In the genomic region with DNA sequence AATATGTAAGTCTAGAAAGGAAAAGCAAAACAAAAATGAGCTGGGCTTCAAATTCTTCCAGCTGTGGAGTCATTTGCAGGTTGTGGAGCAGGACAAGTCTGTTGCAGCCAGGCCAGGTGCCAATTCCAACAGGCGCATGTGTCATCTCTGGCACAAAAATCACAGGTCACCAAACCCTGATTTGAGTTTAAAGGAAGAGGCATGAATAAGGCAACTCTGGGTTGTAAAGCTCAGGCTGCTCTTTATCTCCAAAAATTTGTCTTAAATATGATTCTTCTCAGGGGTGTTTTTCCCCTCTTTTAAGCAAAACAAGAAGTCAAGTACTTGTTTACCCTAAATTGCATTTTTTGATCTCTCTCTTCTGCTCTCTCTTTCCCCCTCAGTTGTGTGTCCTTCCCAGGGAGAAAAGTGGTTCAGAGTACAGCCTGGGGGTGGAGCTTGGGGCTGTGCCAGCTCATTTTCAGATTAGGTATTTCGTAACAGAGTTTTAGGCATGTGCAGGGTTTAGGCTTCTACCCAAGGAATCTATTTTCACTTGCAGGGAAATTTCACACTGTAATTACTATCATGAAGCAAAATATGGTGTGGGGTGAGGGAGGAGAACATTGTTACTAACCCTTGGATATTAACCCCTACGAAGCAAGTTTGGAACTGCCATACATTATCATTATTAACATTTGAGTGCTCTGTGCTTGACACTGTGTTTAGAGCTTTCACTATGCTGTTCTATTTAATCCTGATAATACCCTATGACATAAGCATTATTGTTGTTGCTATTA, we compare ENCODE assay signal across 8 cellular contexts. TPM values are rescaled to one million over a fixed set of nuclear protein-coding genes. Genes with fewer than 3 reads are reported as not detected.
DNase-seq lines count a peak whose midpoint lies in the region; ATAC-seq, FAIRE-seq and TF ChIP-seq lines count a peak whose summit lies in the region.

No MANE protein-coding gene starts in this region.

- DNase-seq in GM12891 (ENCODE audit: insufficient read length, low spot score): no peak
- DNase-seq in NCI-H1436 treated with DMSO at 0.1 percent for 48 hours (lab: John Stamatoyannopoulos, UW): peak; percentile 19
- peak in 3 of 5 experiments; percentile 10 to 75 (median 33) for DNase-seq in T-helper 2 cell
- peak; percentile 76 to 94 for DNase-seq in cardiac fibroblast (ENCODE audit: low read depth in 2 of 2)
- DNase-seq in lower leg skin (ENCODE audit: low spot score in 2 of 2): peak; percentile 91 to 97
- no peak for DNase-seq in stimulated activated effector memory CD8-positive, alpha-beta T cell treated with anti-CD3 and anti-CD28 coated beads, Interleukin-12 subunit alpha, Interleukin-12 subunit beta, amount 100 ng/mL, for 72 hours (ENCODE audit: low spot score in 2 of 2)
- no peak for DNase-seq in OCI-M2 (lab: John Stamatoyannopoulos, UW; ENCODE audit: unreplicated experiment)

- TF ChIP-seq POLR2A in GM12891 (IDR thresholded peaks at IDR 0.05; ENCODE audit: low read depth, low read length) (no peak), lower leg skin (IDR thresholded peaks at IDR 0.05) (no peak)

- H3K36me3 Mint-ChIP-seq in stimulated activated effector memory CD8-positive, alpha-beta T cell treated with anti-CD3 and anti-CD28 coated beads, Interleukin-12 subunit alpha, Interleukin-12 subunit beta, amount 100 ng/mL, for 72 hours: peaks cover 8% of the 10 kb centered on the region

- peaks cover 64% of the 10 kb centered on the region for H3K4me1 Mint-ChIP-seq in stimulated activated effector memory CD8-positive, alpha-beta T cell treated with anti-CD3 and anti-CD28 coated beads, Interleukin-12 subunit alpha, Interleukin-12 subunit beta, amount 100 ng/mL, for 72 hours

- peak; percentile 48 for FAIRE-seq in GM12891 (lab: Jason Lieb, UNC)

- H3K4me3 Mint-ChIP-seq in stimulated activated effector memory CD8-positive, alpha-beta T cell treated with anti-CD3 and anti-CD28 coated beads, Interleukin-12 subunit alpha, Interleukin-12 subunit beta, amount 100 ng/mL, for 72 hours: peak overlapping the region; percentile 58

- H3K4me3 ChIP-seq in cardiac fibroblast (replicated peaks in 1 of 2; ENCODE audit: low read depth in 2 of 2, low read length in 2 of 2) (peak overlapping the region in 1 of 2 donors; percentile 16), lower leg skin (ENCODE audit: low read depth, poor library complexity, severe bottlenecking) (no peak overlapping the region)

- H3K9me3 Mint-ChIP-seq in stimulated activated effector memory CD8-positive, alpha-beta T cell treated with anti-CD3 and anti-CD28 coated beads, Interleukin-12 subunit alpha, Interleukin-12 subunit beta, amount 100 ng/mL, for 72 hours: no peaks in the 10 kb centered on the region

- H3K27ac Mint-ChIP-seq in stimulated activated effector memory CD8-positive, alpha-beta T cell treated with anti-CD3 and anti-CD28 coated beads, Interleukin-12 subunit alpha, Interleukin-12 subunit beta, amount 100 ng/mL, for 72 hours: peak overlapping the region; percentile 36

- 9% methylated on average over 3 of the region's 3 CpGs for WGBS in lower leg skin, 2 donors

- peak; percentile 57 for ATAC-seq in stimulated activated effector memory CD8-positive, alpha-beta T cell treated with anti-CD3 and anti-CD28 coated beads, Interleukin-12 subunit alpha, Interleukin-12 subunit beta, amount 100 ng/mL, for 72 hours
- ATAC-seq in GM19351 (IDR thresholded peaks at IDR 0.05; ENCODE audit: unreplicated experiment): no peak

- intact Hi-C loops in lower leg skin (cut with DNase I; ENCODE audit: low total_unique reads): no loop called here

- TF ChIP-seq CTCF in cardiac fibroblast (IDR thresholded peaks at IDR 0.05; ENCODE audit: low read depth, low read length): no peak
- TF ChIP-seq CTCF in lower leg skin (IDR thresholded peaks at IDR 0.05): no peak

TF ChIP-seq in GM12891, 5 proteins besides CTCF, POLR2A, EP300 and RAD21:
- TF ChIP-seq TAF1 (IDR thresholded peaks at IDR 0.05; ENCODE audit: low read depth, low read length): no peak
- TF ChIP-seq SPI1 (IDR thresholded peaks at IDR 0.05; ENCODE audit: low read depth, low read length): no peak
- TF ChIP-seq POLR2AphosphoS5 (IDR thresholded peaks at IDR 0.05; ENCODE audit: low read depth, low read length): no peak
- no peak for TF ChIP-seq PAX5 (IDR thresholded peaks at IDR 0.05; ENCODE audit: insufficient read depth, low read length, severe bottlenecking)
- no peak for TF ChIP-seq POU2F2 (IDR thresholded peaks at IDR 0.05; ENCODE audit: low read depth, low read length)

RNA-seq across cellular contexts. Expression of a gene that starts 8.3 kb away (rescaled TPM):
- polyA plus RNA-seq in GM12891 (2012; ENCODE audit: low read depth, missing spikeins): 28.9 TPM
- total RNA-seq in lower leg skin: 10 to 100 TPM; 43.6 to 55.0 (median 49.5) TPM

Comparison
In these comparisons a context has a peak if more than half of its experiments do, and no peak if none do; other contexts are left out.
1. DNase-seq: peak in NCI-H1436 treated with DMSO at 0.1 percent for 48 hours (single experiment), T-helper 2 cell (3 of 5), cardiac fibroblast (2 of 2) and lower leg skin (2 of 2); none in GM12891 (single experiment), stimulated activated effector memory CD8-positive, alpha-beta T cell treated with anti-CD3 and anti-CD28 coated beads, Interleukin-12 subunit alpha, Interleukin-12 subunit beta, amount 100 ng/mL, for 72 hours (0 of 2) and OCI-M2 (single experiment).